Comparison of ENCODE assay signal across 28 cellular contexts in genomic region chr10:59315465-59315864, GRCh38. TPM values are rescaled to one million over a fixed set of nuclear protein-coding genes. Genes with fewer than 3 reads are reported as not detected.
DNase-seq lines count a peak whose midpoint lies in the region; ATAC-seq and TF ChIP-seq lines count a peak whose summit lies in the region.
"Had no signal": no experiment of that assay in that cellular context is flagged by ENCODE, and none has a peak within 500 bp of the region (broad histone marks: within the 10 kb centered on the region; RNA-seq: fewer than 3 reads in every experiment).

No MANE protein-coding gene starts in this region.

- H3K27ac ChIP-seq in heart left ventricle (peak overlapping the region in 11 of 12 donors; percentile 18 to 75 (median 39)), right lobe of liver (peak overlapping the region; percentile 33 to 42 (median 39)), testis (peak overlapping the region; percentile 59 to 60)
- H3K27ac ChIP-seq: BLaER1, stomach, upper lobe of right lung had no signal

- ATAC-seq in heart left ventricle (peak; percentile 71 to 87 (median 80)), right lobe of liver (peak; percentile 86 to 94 (median 90)), GM21390 (IDR thresholded peaks at IDR 0.05; ENCODE audit: unreplicated experiment) (no peak)
- ATAC-seq: naive thymus-derived CD4-positive, alpha-beta T cell; upper lobe of right lung had no signal

- DNase-seq in choroid plexus epithelial cell (ENCODE audit: low read depth) (peak; percentile 5), heart left ventricle (peak in 2 of 5 donors; percentile 33 to 34), right lobe of liver (peak in 1 of 3 donors; percentile 51), testis (peak; percentile 62), Kasumi-1 (lab: John Stamatoyannopoulos, UW) (no peak), epidermal melanocyte (ENCODE audit: insufficient read length, low spot score) (no peak), HT-29 (ENCODE audit: low spot score) (no peak)
- DNase-seq: activated CD4-positive, alpha-beta T cell treated with anti-CD3 and anti-CD28 coated beads, Interleukin-2, amount 50 U/mL, for 48 hours; activated naive CD4-positive, alpha-beta T cell treated with anti-CD3 and anti-CD28 coated beads, Interleukin-2, amount 10 ng/mL, durations not matched to agents 7 days and 5 days; amniotic stem cell; H9; KBM-7; MM.1S; naive thymus-derived CD4-positive, alpha-beta T cell; NCI-H2029 treated with DMSO at 0.1 percent for 48 hours; NCI-H345; NCI-H748 treated with DMSO at 0.1 percent for 48 hours; occipital lobe; stimulated activated CD4-positive, alpha-beta T cell treated with anti-CD3 and anti-CD28 coated beads, Interleukin-2, amount 100 ng/mL, for 24 hours; stomach; T-helper 1 cell; upper lobe of right lung had no signal

- TF ChIP-seq CTCF in choroid plexus epithelial cell (conservative IDR thresholded peaks at IDR 0.05; ENCODE audit: low read depth, low read length) (no peak), heart left ventricle (IDR thresholded peaks at IDR 0.05) (no peak), right lobe of liver (IDR thresholded peaks at IDR 0.05) (no peak), testis (IDR thresholded peaks at IDR 0.05) (no peak)

- peaks cover 0 to 73% (median 39%) of the 10 kb centered on the region in 12 donors for H3K4me1 ChIP-seq in heart left ventricle
- peaks cover 0 to 17% (median 0%) of the 10 kb centered on the region in 4 donors for H3K4me1 ChIP-seq in right lobe of liver
- H3K4me1 ChIP-seq in testis: peaks cover 61% of the 10 kb centered on the region
- H3K4me1 ChIP-seq: breast epithelium had no signal

- H3K27me3 ChIP-seq in heart left ventricle (no peaks in the 10 kb centered on the region), right lobe of liver (no peaks in the 10 kb centered on the region), testis (no peaks in the 10 kb centered on the region)
- H3K27me3 ChIP-seq: BLaER1, breast epithelium, stomach, upper lobe of right lung had no signal

- H3K9me3 ChIP-seq in heart left ventricle (no peaks in the 10 kb centered on the region), right lobe of liver (no peaks in the 10 kb centered on the region), testis (no peaks in the 10 kb centered on the region)
- H3K9me3 ChIP-seq: BLaER1, breast epithelium, stomach, upper lobe of right lung had no signal

- intact Hi-C loops in heart left ventricle (cut with DNase I): loop anchor here in 1 of 10 donors (10.0 kb wide), 1 partner anchor 49 kb away; the partner anchor contains the start of gene FAM13C
- intact Hi-C loops in right lobe of liver (cut with DNase I): no loop called here
- intact Hi-C loops in testis (cut with DNase I; ENCODE audit: low total_unique reads): no loop called here

- TF ChIP-seq POLR2A in heart left ventricle (IDR thresholded peaks at IDR 0.05) (no peak), right lobe of liver (IDR thresholded peaks at IDR 0.05) (no peak), testis (IDR thresholded peaks at IDR 0.05) (no peak)

- H3K4me3 ChIP-seq in choroid plexus epithelial cell (ENCODE audit: low read depth, low read length) (no peak overlapping the region), heart left ventricle (no peak overlapping the region), right lobe of liver (no peak overlapping the region), testis (no peak overlapping the region)
- H3K4me3 ChIP-seq: BLaER1, breast epithelium, smooth muscle cell, stomach, upper lobe of right lung had no signal

- H3K36me3 ChIP-seq in heart left ventricle (no peaks in the 10 kb centered on the region), right lobe of liver (no peaks in the 10 kb centered on the region), testis (ENCODE audit: low read depth, missing control alignments) (no peaks in the 10 kb centered on the region)
- H3K36me3 ChIP-seq: BLaER1, breast epithelium, stomach, upper lobe of right lung had no signal

RNA-seq across cellular contexts. Expression of gene FAM13C, which starts 46.9 kb away (rescaled TPM):
- total RNA-seq in heart left ventricle (10 to 100 TPM in 2 of 9 donors, 1 to 10 TPM in 7; 3.6 to 12.4 (median 8.5) TPM), right lobe of liver (1 to 10 TPM in 4 of 6 experiments, under 1 TPM in 2; 0.49 to 7.4 (median 1.5) TPM), testis (10 to 100 TPM; 38.5 to 50.9 TPM)
- polyA plus RNA-seq in heart left ventricle (1 to 10 TPM in 1 of 2 donors, under 1 TPM in 1; 1.00 to 3.0 TPM), testis (ENCODE audit: insufficient read depth, low read depth, low replicate concordance) (12.9 TPM)
- not detected in 2 replicates for total RNA-seq in HT-29 (2014; rRNA removed; shearing (Covaris generic))
- total RNA-seq: activated T-helper 1 cell treated with anti-CD3 and anti-CD28 coated beads, Interleukin-12 subunit alpha, Interleukin-12 subunit beta, Interleukin-2, Interleukin-4 antibody, amounts not matched to agents 30 ng/mL and 10 ng/mL and 1 ng/mL, durations not matched to agents 14 hours and 24 hours and 36 hours; G401; naive thymus-derived CD4-positive, alpha-beta T cell; smooth muscle cell had no signal
- polyA plus RNA-seq: naive thymus-derived CD4-positive, alpha-beta T cell; smooth muscle cell had no signal

Comparison
In these comparisons a context has a peak if more than half of its experiments do, and no peak if none do; other contexts are left out.
1. DNase-seq: peak in choroid plexus epithelial cell (single experiment) and testis (single experiment); none in Kasumi-1 (0 of 2), epidermal melanocyte (single experiment) and HT-29 (single experiment).
2. Peak in every context shown above with its lines, with median percentiles within 50 percentile points of each other: H3K27ac ChIP-seq.